In genomic region chr3:23659274-23659673, GRCh38 we compare ENCODE assay signal across 11 cellular contexts.
DNase-seq lines count a peak whose midpoint lies in the region; ATAC-seq, FAIRE-seq and TF ChIP-seq lines count a peak whose summit lies in the region.
"Had no signal": no experiment of that assay in that cellular context is flagged by ENCODE, and none has a peak within 500 bp of the region (broad histone marks: within the 10 kb centered on the region; RNA-seq: fewer than 3 reads in every experiment).

No MANE protein-coding gene starts in this region.

- no peak overlapping the region for H2BK12ac ChIP-seq in trophoblast cell (ENCODE audit: low read length)

- no peak for TF ChIP-seq CTCF in kidney (IDR thresholded peaks at IDR 0.05; ENCODE audit: borderline replicate concordance, extremely low read depth, insufficient read depth)

- H4K8ac ChIP-seq in trophoblast cell (ENCODE audit: low read depth, low read length): no peak overlapping the region

- no peak overlapping the region for H2AFZ ChIP-seq in trophoblast cell (ENCODE audit: insufficient read depth, low read length, poor library complexity)

- H3K4ac ChIP-seq in trophoblast cell (ENCODE audit: low read depth, low read length): no peak overlapping the region

- H3K4me3 ChIP-seq in trophoblast cell (ENCODE audit: low read depth, low read length): no peak overlapping the region
- no peak overlapping the region for H3K4me3 ChIP-seq in kidney (ENCODE audit: low read length in 2 of 2)

- no peak overlapping the region for H3K4me2 ChIP-seq in trophoblast cell (ENCODE audit: low read length)

- no peak overlapping the region for H2BK120ac ChIP-seq in trophoblast cell (ENCODE audit: insufficient read depth, low read length, poor library complexity)

- H3K9me3 ChIP-seq in trophoblast cell (ENCODE audit: insufficient read depth, low read depth, low read length) (peaks cover 3% of the 10 kb centered on the region), kidney (ENCODE audit: control insufficient read depth in 1 of 2, low read length in 2 of 2) (peaks cover 0 to 7% of the 10 kb centered on the region in 2 donors)

- intact Hi-C loops in kidney (cut with DNase I): no loop called here

- H3K79me1 ChIP-seq in trophoblast cell (ENCODE audit: low read length): no peaks in the 10 kb centered on the region

- H3K79me2 ChIP-seq in trophoblast cell (ENCODE audit: control insufficient read depth, insufficient read depth, low read length, poor library complexity): no peaks in the 10 kb centered on the region

- FAIRE-seq in kidney (lab: Jason Lieb, UNC): no peak
- FAIRE-seq: A204.1 had no signal

- no peaks in the 10 kb centered on the region for H3K36me3 ChIP-seq in trophoblast cell (ENCODE audit: control insufficient read depth in 1 of 2, insufficient read depth in 2 of 2, low read length in 2 of 2)
- H3K36me3 ChIP-seq in kidney (ENCODE audit: control insufficient read depth in 1 of 2, insufficient read depth in 2 of 2, low read length in 2 of 2): no peaks in the 10 kb centered on the region
- H3K36me3 ChIP-seq: brain microvascular endothelial cell had no signal

- no peak overlapping the region for H3K14ac ChIP-seq in trophoblast cell (ENCODE audit: low read length)

- H3K4me1 ChIP-seq in trophoblast cell (ENCODE audit: control insufficient read depth in 1 of 2, insufficient read depth in 2 of 2, low read length in 2 of 2) (no peaks in the 10 kb centered on the region), kidney (ENCODE audit: control insufficient read depth in 1 of 2, insufficient read depth in 1 of 2, low read depth in 1 of 2, low read length in 2 of 2) (no peaks in the 10 kb centered on the region)

- WGBS in trophoblast cell (ENCODE audit: extremely low coverage, insufficient coverage, insufficient read length): no CpG with 5 or more reads among the region's 8 CpGs

- H3K27me3 ChIP-seq in trophoblast cell (ENCODE audit: insufficient read depth, low read length): no peaks in the 10 kb centered on the region
- H3K27me3 ChIP-seq: brain microvascular endothelial cell had no signal

- H2AK5ac ChIP-seq in trophoblast cell (ENCODE audit: low read length): no peak overlapping the region

- H3K9ac ChIP-seq in trophoblast cell (ENCODE audit: low read length) (no peak overlapping the region), kidney (ENCODE audit: low read length in 2 of 2) (no peak overlapping the region)

- H2BK5ac ChIP-seq in trophoblast cell (ENCODE audit: low read depth, low read length, poor library complexity): no peak overlapping the region

- no peak overlapping the region for H4K12ac ChIP-seq in trophoblast cell (ENCODE audit: low read depth, low read length)

- no peak overlapping the region for H3K18ac ChIP-seq in trophoblast cell (ENCODE audit: low read length)

- no peak overlapping the region for H4K91ac ChIP-seq in trophoblast cell (ENCODE audit: low read depth, low read length)

- no peak overlapping the region for H3K23ac ChIP-seq in trophoblast cell (ENCODE audit: low read length)

- ATAC-seq in HG02943 (IDR thresholded peaks at IDR 0.05; ENCODE audit: low read depth, unreplicated experiment): peak; percentile 78

- DNase-seq in NCI-H510A treated with DMSO at 0.1 percent for 48 hours (lab: John Stamatoyannopoulos, UW) (peak; percentile 9), NCI-H510A (lab: John Stamatoyannopoulos, UW) (no peak), MV-4-11 (lab: John Stamatoyannopoulos, UW) (peak; percentile 93), trophoblast cell (no peak), kidney (no peak), D341Med (ENCODE audit: low spot score) (no peak), NCI-H524 (lab: John Stamatoyannopoulos, UW) (no peak)
- DNase-seq: activated CD4-positive, alpha-beta T cell treated with anti-CD3 and anti-CD28 coated beads for 4 hours; brain microvascular endothelial cell had no signal

- H3K27ac ChIP-seq in trophoblast cell (ENCODE audit: low read depth, low read length) (no peak overlapping the region), kidney (ENCODE audit: low read depth in 2 of 2, low read length in 2 of 2) (no peak overlapping the region)
- H3K27ac ChIP-seq: brain microvascular endothelial cell had no signal

Comparison
In these comparisons a context has a peak if more than half of its experiments do, and no peak if none do; other contexts are left out.
1. DNase-seq: peak in NCI-H510A treated with DMSO at 0.1 percent for 48 hours (single experiment) and MV-4-11 (single experiment); none in NCI-H510A (single experiment), trophoblast cell (0 of 2), kidney (single experiment), D341Med (single experiment) and NCI-H524 (0 of 2).